ENCODE assay signal across 9 cellular contexts in genomic region chr11:67614730-67615454, GRCh38. TPM values are rescaled to one million over a fixed set of nuclear protein-coding genes. Genes with fewer than 3 reads are reported as not detected.
DNase-seq lines count a peak whose midpoint lies in the region; ATAC-seq, FAIRE-seq and TF ChIP-seq lines count a peak whose summit lies in the region.
"Had no signal": no experiment of that assay in that cellular context is flagged by ENCODE, and none has a peak within 500 bp of the region (broad histone marks: within the 10 kb centered on the region; RNA-seq: fewer than 3 reads in every experiment).

No MANE protein-coding gene starts in this region.

- H3K9me3 ChIP-seq in HCT116 (ENCODE audit: control insufficient read depth in 1 of 2, insufficient read depth in 1 of 2, low read depth in 1 of 2, low read length in 2 of 2) (no peaks in the 10 kb centered on the region), SU-DHL-6 (ENCODE audit: insufficient read depth, low read length) (no peaks in the 10 kb centered on the region)

- ATAC-seq in HCT116: peak; percentile 7
- ATAC-seq in left ventricle myocardium superior: peak; percentile 1
- no peak for ATAC-seq in stimulated activated memory B cell treated with anti-CD40 and anti-IgM and Interleukin-4, amounts not matched to agents 10 μg/mL and 1 μg/mL and 100 μg/mL, for 72 hours

- H3K27ac ChIP-seq in HCT116 (ENCODE audit: low read depth, low read length) (peak overlapping the region; percentile 47), SU-DHL-6 (ENCODE audit: low read depth, low read length) (peak overlapping the region; percentile 86)

- H3K4me2 ChIP-seq in HCT116 (ENCODE audit: low read length) (peak overlapping the region; percentile 48), SU-DHL-6 (ENCODE audit: low read depth, low read length, poor library complexity, severe bottlenecking) (peak overlapping the region; percentile 57)

- TF ChIP-seq CTCF in HCT116 (IDR thresholded peaks at IDR 0.05 in 2 of 3, conservative IDR thresholded peaks at IDR 0.05 in 1 of 3; ENCODE audit: borderline replicate concordance in 1 of 3, insufficient read depth in 1 of 3, low read depth in 2 of 3, low read length in 2 of 3) (no peak), SU-DHL-6 (IDR thresholded peaks at IDR 0.05; ENCODE audit: insufficient read depth, low read length, poor library complexity, severe bottlenecking) (no peak)

- FAIRE-seq in urothelium cell line (lab: Jason Lieb, UNC): no peak
- FAIRE-seq: G401.6 had no signal

- DNase-seq in HCT116 (ENCODE audit: low read depth, low spot score) (no peak), left ventricle myocardium superior (no peak), NCI-H2227 treated with DMSO at 0.1 percent for 48 hours (lab: John Stamatoyannopoulos, UW) (no peak), urothelium cell line (ENCODE audit: low spot score) (no peak), RKO (ENCODE audit: low spot score) (no peak)

- RAD21 ChIA-PET in HCT116 (lab: Charles Lee; ENCODE audit: low non-redundant PET in 1 of 2, low total read pairs in 2 of 2, uncharacterized antibody in 2 of 2, unreplicated experiment in 2 of 2): interaction anchor here (0.9 to 1.1 kb wide), 2 partner anchors 42 to 45 kb away, joined by 3 read pairs; no protein-coding TSS in a partner anchor

- peaks cover 34% of the 10 kb centered on the region for H3K4me1 Mint-ChIP-seq in stimulated activated memory B cell treated with anti-CD40 and anti-IgM and Interleukin-4, amounts not matched to agents 10 μg/mL and 1 μg/mL and 100 μg/mL, for 72 hours

- H3F3A ChIP-seq in SU-DHL-6 (ENCODE audit: insufficient read depth): peaks cover 5% of the 10 kb centered on the region; the same call in 1 of the 2 replicates

- H3K4me3 Mint-ChIP-seq in stimulated activated memory B cell treated with anti-CD40 and anti-IgM and Interleukin-4, amounts not matched to agents 10 μg/mL and 1 μg/mL and 100 μg/mL, for 72 hours: peak overlapping the region; percentile 76

- POLR2A ChIA-PET in HCT116 (lab: Charles Lee): no interaction called here

- H3K4me1 ChIP-seq in HCT116 (ENCODE audit: control insufficient read depth in 1 of 2, insufficient read depth in 2 of 2, low read length in 2 of 2): peaks cover 2 to 13% of the 10 kb centered on the region in 2 experiments; a peak in 2 of 4 replicates

- H2AFZ ChIP-seq in HCT116 (ENCODE audit: low read depth, low read length, poor library complexity, severe bottlenecking): no peak overlapping the region
- H2AFZ ChIP-seq in SU-DHL-6 (ENCODE audit: low read depth, low read length, severe bottlenecking): peak overlapping the region; percentile 54

- H3K9ac ChIP-seq in HCT116 (ENCODE audit: low read length) (no peak overlapping the region), SU-DHL-6 (ENCODE audit: low read length) (peak overlapping the region; percentile 57)

- H3K9me2 ChIP-seq in HCT116 (ENCODE audit: insufficient read depth) (no peaks in the 10 kb centered on the region), SU-DHL-6 (replicated peaks; ENCODE audit: insufficient read depth, low read length) (no peaks in the 10 kb centered on the region)

- TF ChIP-seq RAD21 in HCT116 (IDR thresholded peaks at IDR 0.05; ENCODE audit: low read depth): no peak

- peaks cover 7 to 8% of the 10 kb centered on the region in 2 experiments; a peak in 3 of 4 replicates for H3K36me3 ChIP-seq in HCT116 (ENCODE audit: control insufficient read depth in 1 of 2, insufficient read depth in 2 of 2, low read length in 2 of 2)
- no peaks in the 10 kb centered on the region for H3K36me3 ChIP-seq in SU-DHL-6 (ENCODE audit: low read length)

- H4K20me1 ChIP-seq in HCT116 (ENCODE audit: insufficient read depth) (no peaks in the 10 kb centered on the region), SU-DHL-6 (ENCODE audit: low read depth, low read length) (no peaks in the 10 kb centered on the region)

- H3K4me3 ChIP-seq in HCT116 (replicated peaks in 1 of 2; ENCODE audit: low read depth in 1 of 2, low read length in 2 of 2) (no peak overlapping the region), SU-DHL-6 (ENCODE audit: insufficient read depth, low read length, poor library complexity, severe bottlenecking) (no peak overlapping the region)

- no peaks in the 10 kb centered on the region for H3K9me3 Mint-ChIP-seq in stimulated activated memory B cell treated with anti-CD40 and anti-IgM and Interleukin-4, amounts not matched to agents 10 μg/mL and 1 μg/mL and 100 μg/mL, for 72 hours

- H3K36me3 Mint-ChIP-seq in stimulated activated memory B cell treated with anti-CD40 and anti-IgM and Interleukin-4, amounts not matched to agents 10 μg/mL and 1 μg/mL and 100 μg/mL, for 72 hours: peaks cover 37% of the 10 kb centered on the region

- no TSS peak for BruUV-seq in HCT116 (replicated peaks; lab: Mats Ljungman, UMichigan)

- no peaks in the 10 kb centered on the region for H3K27me3 Mint-ChIP-seq in stimulated activated memory B cell treated with anti-CD40 and anti-IgM and Interleukin-4, amounts not matched to agents 10 μg/mL and 1 μg/mL and 100 μg/mL, for 72 hours

- H3K27ac Mint-ChIP-seq in stimulated activated memory B cell treated with anti-CD40 and anti-IgM and Interleukin-4, amounts not matched to agents 10 μg/mL and 1 μg/mL and 100 μg/mL, for 72 hours: peak overlapping the region; percentile 100

- CTCF ChIA-PET in HCT116 (lab: Charles Lee): interaction anchor here (0.6 to 1.7 kb wide), 16 partner anchors 9 to 793 kb away, joined by 3 to 14 read pairs (median 3); partner anchors contain the start of gene NUDT8

- intact Hi-C loops in HCT116 (cut with micrococcal nuclease): loop anchor here (1.0 kb wide), 1 partner anchor 44 kb away; no protein-coding TSS in a partner anchor
- intact Hi-C loops in left ventricle myocardium superior (cut with micrococcal nuclease): no loop called here

- no peaks in the 10 kb centered on the region for H3K27me3 ChIP-seq in HCT116 (ENCODE audit: insufficient read depth, low read length)
- no peaks in the 10 kb centered on the region for H3K27me3 ChIP-seq in SU-DHL-6 (ENCODE audit: low read length)

- H3K79me2 ChIP-seq in HCT116 (ENCODE audit: insufficient read depth, low read length) (no peaks in the 10 kb centered on the region), SU-DHL-6 (ENCODE audit: insufficient read depth, low read length) (no peaks in the 10 kb centered on the region)

- no peak for TF ChIP-seq POLR2A in HCT116 (IDR thresholded peaks at IDR 0.05; ENCODE audit: borderline replicate concordance, extremely low read depth, insufficient read depth, insufficient read length)

TF ChIP-seq in HCT116, 20 proteins besides CTCF, POLR2A, EP300 and RAD21:
- no peak for TF ChIP-seq JUND (IDR thresholded peaks at IDR 0.05)
- no peak for TF ChIP-seq ELF1 (IDR thresholded peaks at IDR 0.05; ENCODE audit: borderline replicate concordance, low read depth)
- TF ChIP-seq, protein P1, sequence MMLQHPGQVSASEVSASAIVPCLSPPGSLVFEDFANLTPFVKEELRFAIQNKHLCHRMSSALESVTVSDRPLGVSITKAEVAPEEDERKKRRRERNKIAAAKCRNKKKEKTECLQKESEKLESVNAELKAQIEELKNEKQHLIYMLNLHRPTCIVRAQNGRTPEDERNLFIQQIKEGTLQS (IDR thresholded peaks at IDR 0.05): no peak
- TF ChIP-seq, protein P2, sequence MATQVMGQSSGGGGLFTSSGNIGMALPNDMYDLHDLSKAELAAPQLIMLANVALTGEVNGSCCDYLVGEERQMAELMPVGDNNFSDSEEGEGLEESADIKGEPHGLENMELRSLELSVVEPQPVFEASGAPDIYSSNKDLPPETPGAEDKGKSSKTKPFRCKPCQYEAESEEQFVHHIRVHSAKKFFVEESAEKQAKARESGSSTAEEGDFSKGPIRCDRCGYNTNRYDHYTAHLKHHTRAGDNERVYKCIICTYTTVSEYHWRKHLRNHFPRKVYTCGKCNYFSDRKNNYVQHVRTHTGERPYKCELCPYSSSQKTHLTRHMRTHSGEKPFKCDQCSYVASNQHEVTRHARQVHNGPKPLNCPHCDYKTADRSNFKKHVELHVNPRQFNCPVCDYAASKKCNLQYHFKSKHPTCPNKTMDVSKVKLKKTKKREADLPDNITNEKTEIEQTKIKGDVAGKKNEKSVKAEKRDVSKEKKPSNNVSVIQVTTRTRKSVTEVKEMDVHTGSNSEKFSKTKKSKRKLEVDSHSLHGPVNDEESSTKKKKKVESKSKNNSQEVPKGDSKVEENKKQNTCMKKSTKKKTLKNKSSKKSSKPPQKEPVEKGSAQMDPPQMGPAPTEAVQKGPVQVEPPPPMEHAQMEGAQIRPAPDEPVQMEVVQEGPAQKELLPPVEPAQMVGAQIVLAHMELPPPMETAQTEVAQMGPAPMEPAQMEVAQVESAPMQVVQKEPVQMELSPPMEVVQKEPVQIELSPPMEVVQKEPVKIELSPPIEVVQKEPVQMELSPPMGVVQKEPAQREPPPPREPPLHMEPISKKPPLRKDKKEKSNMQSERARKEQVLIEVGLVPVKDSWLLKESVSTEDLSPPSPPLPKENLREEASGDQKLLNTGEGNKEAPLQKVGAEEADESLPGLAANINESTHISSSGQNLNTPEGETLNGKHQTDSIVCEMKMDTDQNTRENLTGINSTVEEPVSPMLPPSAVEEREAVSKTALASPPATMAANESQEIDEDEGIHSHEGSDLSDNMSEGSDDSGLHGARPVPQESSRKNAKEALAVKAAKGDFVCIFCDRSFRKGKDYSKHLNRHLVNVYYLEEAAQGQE (IDR thresholded peaks at IDR 0.05; ENCODE audit: low read depth): no peak
- no peak for TF ChIP-seq SIN3A (IDR thresholded peaks at IDR 0.05; ENCODE audit: low read depth)
- no peak for TF ChIP-seq EZH2phosphoT487 (IDR thresholded peaks at IDR 0.05; ENCODE audit: borderline replicate concordance)

RNA-seq across cellular contexts. Expression of gene NDUFV1, which starts 8.2 kb away (rescaled TPM):
- 242 TPM for total RNA-seq in HCT116 (2021; ENCODE audit: unreplicated experiment)
- polyA plus RNA-seq in HCT116 (2012): 232 and 287 TPM in 2 replicates
- total RNA-seq in left ventricle myocardium superior: 768 TPM

RNA-seq across cellular contexts. Expression of gene NUDT8, which starts 14.8 kb away (rescaled TPM):
- total RNA-seq in HCT116 (2021; ENCODE audit: unreplicated experiment): 18.7 TPM
- polyA plus RNA-seq in HCT116 (2012): 18.5 and 19.0 TPM in 2 replicates
- 106 TPM for total RNA-seq in left ventricle myocardium superior

RNA-seq across cellular contexts. Expression of gene TBX10, which starts 24.7 kb away (rescaled TPM):
- not detected for total RNA-seq in HCT116 (2021; ENCODE audit: unreplicated experiment)
- polyA plus RNA-seq in HCT116 (2012): not detected in 2 replicates
- total RNA-seq in left ventricle myocardium superior: 0.37 TPM
- total RNA-seq: SK-MEL-5 had no signal

RNA-seq across cellular contexts. Expression of gene GSTP1, which starts 31.3 kb away (rescaled TPM):
- total RNA-seq in HCT116 (2021; ENCODE audit: unreplicated experiment) (893 TPM), left ventricle myocardium superior (360 TPM)
- polyA plus RNA-seq in HCT116 (2012): 1,051 and 1,266 TPM in 2 replicates

RNA-seq across cellular contexts. Expression of gene ACY3, which starts 35.6 kb away (rescaled TPM):
- 0.30 TPM for total RNA-seq in HCT116 (2021; ENCODE audit: unreplicated experiment)
- polyA plus RNA-seq in HCT116 (2012): 0.15 and 0.16 TPM in 2 replicates
- total RNA-seq in left ventricle myocardium superior: not detected
- total RNA-seq: SK-MEL-5 had no signal
